In the genomic region with DNA sequence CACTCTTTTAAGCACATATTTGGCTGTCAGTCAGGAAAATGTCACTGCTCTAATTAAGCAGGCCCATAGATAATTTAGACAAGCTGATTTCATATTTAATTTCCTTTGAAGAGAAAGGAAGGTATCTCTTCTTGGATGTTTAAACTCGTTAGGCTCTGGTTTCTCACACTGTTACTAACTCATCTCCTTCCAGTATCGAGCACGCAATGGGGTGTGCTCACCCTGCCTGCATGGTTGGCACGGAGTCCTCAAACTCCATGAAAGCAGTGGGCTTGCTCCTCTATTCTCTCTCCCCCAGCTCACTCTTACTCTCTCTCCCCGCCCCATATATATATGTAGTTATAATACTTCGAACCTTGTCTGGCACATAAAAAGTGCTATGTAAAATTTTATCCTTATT, we compare ENCODE assay signal across 1 cellular context.
TF ChIP-seq lines count a peak whose summit lies in the region.

No MANE protein-coding gene starts in this region.

TF ChIP-seq in SK-N-SH, 30 proteins besides CTCF, POLR2A, EP300 and RAD21 (continued from another document):
- TF ChIP-seq SMC3 (IDR thresholded peaks at IDR 0.05; ENCODE audit: low read depth, low read length): no peak
TF ChIP-seq in SK-N-SH: peak in this region for 1.
